20 cellular contexts compared by ENCODE assay signal in genomic region chr6:72032056-72032455, GRCh38.
DNase-seq lines count a peak whose midpoint lies in the region; ATAC-seq, FAIRE-seq and TF ChIP-seq lines count a peak whose summit lies in the region.
"Had no signal": no experiment of that assay in that cellular context is flagged by ENCODE, and none has a peak within 500 bp of the region (broad histone marks: within the 10 kb centered on the region; RNA-seq: fewer than 3 reads in every experiment).

No MANE protein-coding gene starts in this region.

- H2AK5ac ChIP-seq in mesenchymal stem cell (ENCODE audit: low read length, severe bottlenecking), result no peak overlapping the region

- no peak overlapping the region for H2BK12ac ChIP-seq in mesenchymal stem cell (ENCODE audit: low read length in 2 of 2)

- no peak overlapping the region for H4K91ac ChIP-seq in mesenchymal stem cell (ENCODE audit: low read length)

- H3K27me3 ChIP-seq in bronchial epithelial cell (ENCODE audit: control insufficient read depth, insufficient read depth, low read length) (no peaks in the 10 kb centered on the region), mesenchymal stem cell (ENCODE audit: control insufficient read depth in 1 of 2, insufficient read depth in 1 of 2, low read length in 2 of 2) (no peaks in the 10 kb centered on the region)
- H3K27me3 ChIP-seq: gastrocnemius medialis, SJCRH30, thyroid gland had no signal

- H3K4me1 ChIP-seq in mesenchymal stem cell (ENCODE audit: control insufficient read depth, insufficient read depth, low read depth, low read length), result peaks cover 2% of the 10 kb centered on the region
- H3K4me1 ChIP-seq: gastrocnemius medialis, SJCRH30, thyroid gland had no signal

- no peak overlapping the region for H2BK5ac ChIP-seq in mesenchymal stem cell (ENCODE audit: low read depth, low read length, poor library complexity, severe bottlenecking)

- TF ChIP-seq CTCF in bronchial epithelial cell (IDR thresholded peaks at IDR 0.05; ENCODE audit: insufficient read depth, low read length, severe bottlenecking), result no peak

- no peak overlapping the region for H2BK15ac ChIP-seq in mesenchymal stem cell (ENCODE audit: low read depth, poor library complexity, severe bottlenecking)

- no peak overlapping the region for H2BK120ac ChIP-seq in mesenchymal stem cell (ENCODE audit: low read depth, low read length)

- H3K4me3 ChIP-seq in bronchial epithelial cell (ENCODE audit: low read depth, low read length) (no peak overlapping the region), mesenchymal stem cell (ENCODE audit: insufficient read depth in 1 of 2, low read depth in 1 of 2, low read length in 2 of 2) (no peak overlapping the region)
- H3K4me3 ChIP-seq: gastrocnemius medialis, SJCRH30, thyroid gland had no signal

- no peak overlapping the region for H3K9ac ChIP-seq in mesenchymal stem cell (ENCODE audit: low read length)

- H3K4me3 Mint-ChIP-seq in stimulated activated effector memory CD8-positive, alpha-beta T cell treated with anti-CD3 and anti-CD28 coated beads, Interleukin-12 subunit alpha, Interleukin-12 subunit beta, amount 100 ng/mL, for 72 hours, result no peak overlapping the region
- H3K4me3 Mint-ChIP-seq: B cell, nephron progenitor cell had no signal

- no peak overlapping the region for H2AFZ ChIP-seq in mesenchymal stem cell (ENCODE audit: low read depth, low read length)

- H3K14ac ChIP-seq in mesenchymal stem cell (ENCODE audit: low read length in 2 of 2), result no peak overlapping the region

- H3K36me3 ChIP-seq in bronchial epithelial cell (ENCODE audit: control insufficient read depth, insufficient read depth, low read length) (no peaks in the 10 kb centered on the region), mesenchymal stem cell (ENCODE audit: control insufficient read depth in 1 of 2, insufficient read depth in 2 of 2, low read depth in 1 of 2, low read length in 2 of 2) (no peaks in the 10 kb centered on the region)
- H3K36me3 ChIP-seq: gastrocnemius medialis, SJCRH30, thyroid gland had no signal

- H3K79me1 ChIP-seq in mesenchymal stem cell (replicated peaks; ENCODE audit: low read length, poor library complexity, severe bottlenecking), result no peaks in the 10 kb centered on the region

- no peaks in the 10 kb centered on the region for H3K9me3 ChIP-seq in mesenchymal stem cell (ENCODE audit: control insufficient read depth, low read length)
- H3K9me3 ChIP-seq: gastrocnemius medialis, SJCRH30, thyroid gland had no signal

- no peak overlapping the region for H3K27ac Mint-ChIP-seq in stimulated activated effector memory CD8-positive, alpha-beta T cell treated with anti-CD3 and anti-CD28 coated beads, Interleukin-12 subunit alpha, Interleukin-12 subunit beta, amount 100 ng/mL, for 72 hours
- H3K27ac Mint-ChIP-seq: B cell, nephron progenitor cell had no signal

- H3K9me3 Mint-ChIP-seq in stimulated activated effector memory CD8-positive, alpha-beta T cell treated with anti-CD3 and anti-CD28 coated beads, Interleukin-12 subunit alpha, Interleukin-12 subunit beta, amount 100 ng/mL, for 72 hours, result peaks cover 6% of the 10 kb centered on the region
- H3K9me3 Mint-ChIP-seq: nephron progenitor cell had no signal

- H3K27ac ChIP-seq in mesenchymal stem cell (ENCODE audit: low read length, poor library complexity, severe bottlenecking), result peak overlapping the region; percentile 66
- H3K27ac ChIP-seq: gastrocnemius medialis, SJCRH30, thyroid gland had no signal

- DNase-seq in Daoy (ENCODE audit: low read depth) (peak; percentile 75), LHCN-M2 (ENCODE audit: low read depth) (peak; percentile 63), bronchial epithelial cell (ENCODE audit: low read depth) (peak; percentile 94), mesenchymal stem cell (peak; percentile 32), globus pallidus (ENCODE audit: low spot score) (no peak)
- DNase-seq in stimulated activated effector memory CD8-positive, alpha-beta T cell treated with anti-CD3 and anti-CD28 coated beads, Interleukin-12 subunit alpha, Interleukin-12 subunit beta, amount 100 ng/mL, for 72 hours (ENCODE audit: low spot score in 2 of 2), result no peak
- DNase-seq: activated CD4-positive, alpha-beta T cell treated with anti-CD3 and anti-CD28 coated beads for 1 hour; activated effector memory CD4-positive, alpha-beta T cell treated with anti-CD3 and anti-CD28 coated beads, Interleukin-2, amount 50 U/mL, for 16 hours; amniotic stem cell; gastrocnemius medialis; NCI-H187 treated with DMSO at 0.1 percent for 48 hours; NCI-H524 treated with DMSO at 0.1 percent for 48 hours; nephron progenitor cell; SJCRH30; T-helper 9 cell; thyroid gland had no signal

- H3K4me1 Mint-ChIP-seq in stimulated activated effector memory CD8-positive, alpha-beta T cell treated with anti-CD3 and anti-CD28 coated beads, Interleukin-12 subunit alpha, Interleukin-12 subunit beta, amount 100 ng/mL, for 72 hours, result no peaks in the 10 kb centered on the region
- H3K4me1 Mint-ChIP-seq: B cell had no signal

- H3K23ac ChIP-seq in mesenchymal stem cell (ENCODE audit: low read length in 2 of 2), result no peak overlapping the region

- no CpG with 5 or more reads among the region's 2 CpGs for WGBS in mesenchymal stem cell

- H3K4ac ChIP-seq in mesenchymal stem cell (ENCODE audit: low read depth in 1 of 2, low read length in 2 of 2), result no peak overlapping the region

- no peak overlapping the region for H3K18ac ChIP-seq in mesenchymal stem cell (ENCODE audit: low read depth in 1 of 2, low read length in 2 of 2)

- H3K4me2 ChIP-seq in mesenchymal stem cell (ENCODE audit: low read length, poor library complexity, severe bottlenecking), result no peak overlapping the region

- no peak overlapping the region for H4K8ac ChIP-seq in mesenchymal stem cell (ENCODE audit: low read length)

- FAIRE-seq in bronchial epithelial cell (lab: Jason Lieb, UNC), result peak; percentile 82
- FAIRE-seq: endometrium had no signal

- ATAC-seq in stimulated activated effector memory CD8-positive, alpha-beta T cell treated with anti-CD3 and anti-CD28 coated beads, Interleukin-12 subunit alpha, Interleukin-12 subunit beta, amount 100 ng/mL, for 72 hours, result no peak
- ATAC-seq in HG03095 (IDR thresholded peaks at IDR 0.05; ENCODE audit: unreplicated experiment), result no peak
- ATAC-seq in GM18867 (IDR thresholded peaks at IDR 0.05; ENCODE audit: unreplicated experiment), result no peak
- ATAC-seq: gastrocnemius medialis had no signal

- H3K36me3 Mint-ChIP-seq in stimulated activated effector memory CD8-positive, alpha-beta T cell treated with anti-CD3 and anti-CD28 coated beads, Interleukin-12 subunit alpha, Interleukin-12 subunit beta, amount 100 ng/mL, for 72 hours, result no peaks in the 10 kb centered on the region

Comparison
In these comparisons a context has a peak if more than half of its experiments do, and no peak if none do; other contexts are left out.
1. DNase-seq: peak in Daoy (single experiment), LHCN-M2 (single experiment), bronchial epithelial cell (single experiment) and mesenchymal stem cell (single experiment); none in stimulated activated effector memory CD8-positive, alpha-beta T cell treated with anti-CD3 and anti-CD28 coated beads, Interleukin-12 subunit alpha, Interleukin-12 subunit beta, amount 100 ng/mL, for 72 hours (0 of 2) and globus pallidus (single experiment).